Comparison of ENCODE assay signal across 9 cellular contexts in genomic region chr11:75813622-75814039, GRCh38. TPM values are rescaled to one million over a fixed set of nuclear protein-coding genes. Genes with fewer than 3 reads are reported as not detected.
DNase-seq lines count a peak whose midpoint lies in the region; TF ChIP-seq lines count a peak whose summit lies in the region.
"Had no signal": no experiment of that assay in that cellular context is flagged by ENCODE, and none has a peak within 500 bp of the region (broad histone marks: within the 10 kb centered on the region; RNA-seq: fewer than 3 reads in every experiment).

No MANE protein-coding gene starts in this region.

- no peaks in the 10 kb centered on the region for H3K9me2 ChIP-seq in SU-DHL-6 (replicated peaks; ENCODE audit: insufficient read depth, low read length)
- H3K9me2 ChIP-seq in hepatocyte (replicated peaks; ENCODE audit: insufficient read depth): no peaks in the 10 kb centered on the region

- H3K36me3 ChIP-seq in SU-DHL-6 (ENCODE audit: low read length): no peaks in the 10 kb centered on the region
- no peaks in the 10 kb centered on the region for H3K36me3 ChIP-seq in hepatocyte (replicated peaks; ENCODE audit: insufficient read depth, low read depth)
- H3K36me3 ChIP-seq in smooth muscle cell (ENCODE audit: low read depth): no peaks in the 10 kb centered on the region

- peak overlapping the region; percentile 92 for H3K4me3 ChIP-seq in SU-DHL-6 (ENCODE audit: insufficient read depth, low read length, poor library complexity, severe bottlenecking)
- no peak overlapping the region for H3K4me3 ChIP-seq in hepatocyte
- H3K4me3 ChIP-seq in smooth muscle cell: no peak overlapping the region

- H3K79me2 ChIP-seq in SU-DHL-6 (ENCODE audit: insufficient read depth, low read length): peaks cover 34% of the 10 kb centered on the region
- peaks cover 32% of the 10 kb centered on the region for H3K79me2 ChIP-seq in hepatocyte
- peaks cover 29% of the 10 kb centered on the region for H3K79me2 ChIP-seq in smooth muscle cell (ENCODE audit: low read depth)

- H3K4me2 ChIP-seq in SU-DHL-6 (ENCODE audit: low read depth, low read length, poor library complexity, severe bottlenecking): peak overlapping the region; percentile 93
- H3K4me2 ChIP-seq in hepatocyte: peak overlapping the region; percentile 77
- peak overlapping the region; percentile 97 for H3K4me2 ChIP-seq in smooth muscle cell

- H3K27me3 ChIP-seq in SU-DHL-6 (ENCODE audit: low read length): no peaks in the 10 kb centered on the region
- no peaks in the 10 kb centered on the region for H3K27me3 ChIP-seq in hepatocyte
- no peaks in the 10 kb centered on the region for H3K27me3 ChIP-seq in smooth muscle cell (ENCODE audit: low read depth)

- H4K20me1 ChIP-seq in SU-DHL-6 (ENCODE audit: low read depth, low read length) (no peaks in the 10 kb centered on the region), hepatocyte (ENCODE audit: insufficient read depth, poor library complexity, severe bottlenecking) (no peaks in the 10 kb centered on the region), smooth muscle cell (ENCODE audit: low read depth) (peaks cover 21% of the 10 kb centered on the region)

- 0 out of 2 replicates have a peak, but pooled peaks cover 8% of the 10 kb centered on the region for H3F3A ChIP-seq in SU-DHL-6 (ENCODE audit: insufficient read depth)
- H3F3A ChIP-seq in smooth muscle cell (ENCODE audit: low read depth): no peaks in the 10 kb centered on the region

- H3K27ac ChIP-seq in SU-DHL-6 (ENCODE audit: low read depth, low read length): no peak overlapping the region
- peak overlapping the region; percentile 82 for H3K27ac ChIP-seq in hepatocyte
- peak overlapping the region; percentile 84 for H3K27ac ChIP-seq in smooth muscle cell (ENCODE audit: low read depth)

- H3K9ac ChIP-seq in SU-DHL-6 (ENCODE audit: low read length) (peak overlapping the region; percentile 89), smooth muscle cell (ENCODE audit: low read depth) (no peak overlapping the region)

- H2AFZ ChIP-seq in SU-DHL-6 (ENCODE audit: low read depth, low read length, severe bottlenecking) (no peak overlapping the region), hepatocyte (no peak overlapping the region), smooth muscle cell (ENCODE audit: low read depth) (no peak overlapping the region)

- WGBS in hepatocyte (ENCODE audit: low lambda C conversion rate, missing lambda C conversion rate): 82% methylated on average over 1 of the region's 1 CpG
- WGBS in smooth muscle cell (ENCODE audit: low lambda C conversion rate): 81% methylated on average over 1 of the region's 1 CpG

- DNase-seq in NCI-H146 (lab: John Stamatoyannopoulos, UW): peak; percentile 35
- no peak for DNase-seq in NCI-H146 treated with DMSO at 0.1 percent for 48 hours (lab: John Stamatoyannopoulos, UW; ENCODE audit: unreplicated experiment)
- no peak for DNase-seq in hepatocyte (ENCODE audit: low spot score)
- DNase-seq in smooth muscle cell (lab: John Stamatoyannopoulos, UW; ENCODE audit: unreplicated experiment): no peak
- no peak for DNase-seq in NCI-H510A (lab: John Stamatoyannopoulos, UW)
- DNase-seq in stimulated activated CD8-positive, alpha-beta memory T cell treated with anti-CD3 and anti-CD28 coated beads, Interleukin-4, amount 100 ng/mL, for 48 hours: no peak
- DNase-seq in GM20000 (ENCODE audit: low spot score): no peak
- DNase-seq: stimulated activated CD4-positive, alpha-beta T cell treated with anti-CD3 and anti-CD28 coated beads, Interleukin-2, amount 100 ng/mL, for 48 hours had no signal

- TF ChIP-seq CTCF in SU-DHL-6 (IDR thresholded peaks at IDR 0.05; ENCODE audit: insufficient read depth, low read length, poor library complexity, severe bottlenecking) (no peak), hepatocyte (IDR thresholded peaks at IDR 0.05; ENCODE audit: poor library complexity) (no peak), smooth muscle cell (IDR thresholded peaks at IDR 0.05; ENCODE audit: borderline replicate concordance, insufficient read depth, poor library complexity, severe bottlenecking) (no peak), GM20000 (IDR thresholded peaks at IDR 0.05; ENCODE audit: extremely low read depth, missing control alignments) (no peak)

- H3K9me3 ChIP-seq in SU-DHL-6 (ENCODE audit: insufficient read depth, low read length) (no peaks in the 10 kb centered on the region), hepatocyte (ENCODE audit: low read depth) (no peaks in the 10 kb centered on the region), smooth muscle cell (replicated peaks; ENCODE audit: low read depth) (no peaks in the 10 kb centered on the region)

- peaks cover 19% of the 10 kb centered on the region for H3K4me1 ChIP-seq in hepatocyte (ENCODE audit: insufficient read depth)
- H3K4me1 ChIP-seq in smooth muscle cell (ENCODE audit: low read depth): peaks cover 15% of the 10 kb centered on the region

RNA-seq across cellular contexts. Expression of gene UVRAG, which starts 1.4 kb away (rescaled TPM):
- total RNA-seq in hepatocyte (25.2 and 36.5 TPM in 2 replicates), smooth muscle cell (20.2 and 22.6 TPM in 2 replicates)
- polyA plus RNA-seq in hepatocyte (15.3 and 21.1 TPM in 2 replicates), smooth muscle cell (12.9 and 18.1 TPM in 2 replicates)

RNA-seq across cellular contexts. Expression of gene DGAT2, which starts 45.1 kb away (rescaled TPM):
- total RNA-seq in hepatocyte (52.6 and 60.5 TPM in 2 replicates), smooth muscle cell (3.5 and 3.7 TPM in 2 replicates)
- polyA plus RNA-seq in hepatocyte (27.5 and 55.6 TPM in 2 replicates), smooth muscle cell (1.5 and 1.8 TPM in 2 replicates)

Comparison
In these comparisons a context has a peak if more than half of its experiments do, and no peak if none do; other contexts are left out.
1. RNA of gene DGAT2, which starts 45.1 kb away (total RNA-seq): 52.6 to 60.5 TPM in hepatocyte; 3.5 to 3.7 TPM in smooth muscle cell; every median in the first group is over 10 times any median in the second.
2. Peak in every context shown above with its lines, with median percentiles within 50 percentile points of each other: H3K4me2 ChIP-seq.